In genomic region chr12:1681493-1681807, GRCh38 we compare ENCODE assay signal across 20 cellular contexts. TPM values are rescaled to one million over a fixed set of nuclear protein-coding genes. Genes with fewer than 3 reads are reported as not detected.
A peak's percentile ranks its signal among the peaks of the same experiment; 100 is the strongest.
DNase-seq lines count a peak whose midpoint lies in the region; ATAC-seq, FAIRE-seq and TF ChIP-seq lines count a peak whose summit lies in the region.
"Had no signal": no experiment of that assay in that cellular context is flagged by ENCODE, and none has a peak within 500 bp of the region (broad histone marks: within the 10 kb centered on the region; RNA-seq: fewer than 3 reads in every experiment).

No MANE protein-coding gene starts in this region.

- DNase-seq in HTR-8/SVneo (ENCODE audit: insufficient read length, low spot score) (no peak), coronary artery (ENCODE audit: low spot score) (no peak), lower lobe of right lung (no peak), thoracic aorta (ENCODE audit: low spot score) (no peak), COR-L47 (lab: John Stamatoyannopoulos, UW) (no peak), middle frontal gyrus (ENCODE audit: extremely low spot score, low spot score) (no peak), NCI-H774 (lab: John Stamatoyannopoulos, UW) (no peak)
- DNase-seq: DMS79 treated with DMSO at 0.1 percent for 48 hours, KBM-7, NCI-H1048, NCI-H146, NCI-H2227 treated with DMSO at 0.1 percent for 48 hours, NCI-H524 treated with DMSO at 0.1 percent for 48 hours had no signal

- peak; percentile 79 for FAIRE-seq in HTR-8/SVneo (lab: Jason Lieb, UNC)
- FAIRE-seq: D721Med, G401.6, GM12892 had no signal

- ATAC-seq in lower lobe of right lung (no peak), thoracic aorta (ENCODE audit: insufficient number of reproducible peaks, low FRiP score, low read depth) (no peak), HG03196 (IDR thresholded peaks at IDR 0.05; ENCODE audit: unreplicated experiment) (no peak)
- ATAC-seq: HCT116 had no signal

- H3K36me3 ChIP-seq in lower lobe of right lung: no peaks in the 10 kb centered on the region
- H3K36me3 ChIP-seq in thoracic aorta: no peaks in the 10 kb centered on the region

- no peaks in the 10 kb centered on the region for H3K9me3 ChIP-seq in lower lobe of right lung
- H3K9me3 ChIP-seq in thoracic aorta: no peaks in the 10 kb centered on the region

- TF ChIP-seq CTCF in coronary artery (IDR thresholded peaks at IDR 0.05) (no peak), lower lobe of right lung (IDR thresholded peaks at IDR 0.05) (no peak), thoracic aorta (IDR thresholded peaks at IDR 0.05) (no peak)

- H3K4me3 ChIP-seq in coronary artery (no peak overlapping the region), lower lobe of right lung (no peak overlapping the region), thoracic aorta (no peak overlapping the region)

- peak overlapping the region; percentile 10 to 32 for H3K27ac ChIP-seq in coronary artery
- peak overlapping the region; percentile 47 for H3K27ac ChIP-seq in lower lobe of right lung
- peak overlapping the region; percentile 25 to 71 for H3K27ac ChIP-seq in thoracic aorta
- H3K27ac ChIP-seq: HL-60, RWPE1 had no signal

- intact Hi-C loops in lower lobe of right lung (cut with DNase I): no loop called here

- H3K4me1 ChIP-seq in lower lobe of right lung (peaks cover 11% of the 10 kb centered on the region), thoracic aorta (ENCODE audit: control insufficient read depth in 1 of 2, low read depth in 2 of 2) (peaks cover 0 to 38% of the 10 kb centered on the region in 2 donors)

- H3K27me3 ChIP-seq in lower lobe of right lung (ENCODE audit: low read depth) (no peaks in the 10 kb centered on the region), thoracic aorta (replicated peaks; ENCODE audit: insufficient read depth) (no peaks in the 10 kb centered on the region)

RNA-seq across cellular contexts. Expression of gene ADIPOR2, which starts 9.4 kb away (rescaled TPM):
- total RNA-seq in lower lobe of right lung (83.8 TPM), thoracic aorta (10 to 100 TPM; 24.2 to 43.0 TPM)

RNA-seq across cellular contexts. Expression of gene WNT5B, which starts 52.4 kb away (rescaled TPM):
- 6.1 TPM for total RNA-seq in lower lobe of right lung
- 1 to 10 TPM; 2.3 to 3.1 TPM for total RNA-seq in thoracic aorta
